14 cellular contexts compared by ENCODE assay signal in genomic region chr1:227921461-227922185, GRCh38. TPM values are rescaled to one million over a fixed set of nuclear protein-coding genes. Genes with fewer than 3 reads are reported as not detected.
DNase-seq lines count a peak whose midpoint lies in the region; ATAC-seq and TF ChIP-seq lines count a peak whose summit lies in the region.
"Had no signal": no experiment of that assay in that cellular context is flagged by ENCODE, and none has a peak within 500 bp of the region (broad histone marks: within the 10 kb centered on the region; RNA-seq: fewer than 3 reads in every experiment).

No MANE protein-coding gene starts in this region.

- H3K36me3 ChIP-seq in left ventricle myocardium inferior, result peaks cover 8% of the 10 kb centered on the region
- H3K36me3 ChIP-seq in H7 (replicated peaks; ENCODE audit: control insufficient read depth, insufficient read depth, low read length), result no peaks in the 10 kb centered on the region
- H3K36me3 ChIP-seq: HAP-1 had no signal

- 96% methylated on average over 35 of the region's 35 CpGs for WGBS in right cardiac atrium

- H3K4me1 ChIP-seq in left ventricle myocardium inferior (no peaks in the 10 kb centered on the region), right cardiac atrium (ENCODE audit: control insufficient read depth, insufficient read depth, low read length) (no peaks in the 10 kb centered on the region)
- H3K4me1 ChIP-seq: HAP-1 had no signal

- H3K4me3 ChIP-seq in left ventricle myocardium inferior (no peak overlapping the region), H7 (ENCODE audit: insufficient read depth, low read depth, low read length) (no peak overlapping the region), right cardiac atrium (ENCODE audit: low read length) (no peak overlapping the region)
- H3K4me3 ChIP-seq: GM12878, GM23338, HAP-1 had no signal

- H3K9me3 ChIP-seq in left ventricle myocardium inferior (replicated peaks) (no peaks in the 10 kb centered on the region), right cardiac atrium (ENCODE audit: control insufficient read depth, low read length) (no peaks in the 10 kb centered on the region)
- H3K9me3 ChIP-seq: HAP-1 had no signal

- no peaks in the 10 kb centered on the region for H3K36me3 Mint-ChIP-seq in stimulated activated memory B cell treated with anti-CD40 and anti-IgM and Interleukin-4, amounts not matched to agents 10 μg/mL and 1 μg/mL and 100 μg/mL, for 72 hours
- H3K36me3 Mint-ChIP-seq in stimulated activated naive B cell treated with anti-CD40 and anti-IgM and Interleukin-4, amounts not matched to agents 10 μg/mL and 1 μg/mL and 100 μg/mL, for 72 hours, result no peaks in the 10 kb centered on the region
- H3K36me3 Mint-ChIP-seq: CD8-positive, alpha-beta memory T cell had no signal

- H3K27me3 ChIP-seq in left ventricle myocardium inferior (ENCODE audit: low read depth) (no peaks in the 10 kb centered on the region), H7 (ENCODE audit: control insufficient read depth, insufficient read depth, low read length) (no peaks in the 10 kb centered on the region), right cardiac atrium (ENCODE audit: control insufficient read depth, insufficient read depth) (no peaks in the 10 kb centered on the region)

- no peak for TF ChIP-seq CTCF in left ventricle myocardium inferior (IDR thresholded peaks at IDR 0.05; ENCODE audit: borderline replicate concordance)

- no peak overlapping the region for H3K27ac Mint-ChIP-seq in stimulated activated memory B cell treated with anti-CD40 and anti-IgM and Interleukin-4, amounts not matched to agents 10 μg/mL and 1 μg/mL and 100 μg/mL, for 72 hours
- no peak overlapping the region for H3K27ac Mint-ChIP-seq in stimulated activated naive B cell treated with anti-CD40 and anti-IgM and Interleukin-4, amounts not matched to agents 10 μg/mL and 1 μg/mL and 100 μg/mL, for 72 hours
- H3K27ac Mint-ChIP-seq: CD8-positive, alpha-beta memory T cell; GM23338 had no signal

- no peaks in the 10 kb centered on the region for H3K4me1 Mint-ChIP-seq in stimulated activated memory B cell treated with anti-CD40 and anti-IgM and Interleukin-4, amounts not matched to agents 10 μg/mL and 1 μg/mL and 100 μg/mL, for 72 hours
- no peaks in the 10 kb centered on the region for H3K4me1 Mint-ChIP-seq in stimulated activated naive B cell treated with anti-CD40 and anti-IgM and Interleukin-4, amounts not matched to agents 10 μg/mL and 1 μg/mL and 100 μg/mL, for 72 hours

- no peak overlapping the region for H3K27ac ChIP-seq in left ventricle myocardium inferior (replicated peaks)
- H3K27ac ChIP-seq in right cardiac atrium (ENCODE audit: low read length), result no peak overlapping the region

- H3K4me3 Mint-ChIP-seq in stimulated activated memory B cell treated with anti-CD40 and anti-IgM and Interleukin-4, amounts not matched to agents 10 μg/mL and 1 μg/mL and 100 μg/mL, for 72 hours, result no peak overlapping the region
- no peak overlapping the region for H3K4me3 Mint-ChIP-seq in stimulated activated naive B cell treated with anti-CD40 and anti-IgM and Interleukin-4, amounts not matched to agents 10 μg/mL and 1 μg/mL and 100 μg/mL, for 72 hours
- H3K4me3 Mint-ChIP-seq: CD8-positive, alpha-beta memory T cell; GM23338 had no signal

- H3K27me3 Mint-ChIP-seq in stimulated activated memory B cell treated with anti-CD40 and anti-IgM and Interleukin-4, amounts not matched to agents 10 μg/mL and 1 μg/mL and 100 μg/mL, for 72 hours, result peaks cover 43% of the 10 kb centered on the region
- H3K27me3 Mint-ChIP-seq in stimulated activated naive B cell treated with anti-CD40 and anti-IgM and Interleukin-4, amounts not matched to agents 10 μg/mL and 1 μg/mL and 100 μg/mL, for 72 hours, result no peaks in the 10 kb centered on the region
- H3K27me3 Mint-ChIP-seq: CD8-positive, alpha-beta memory T cell had no signal

- ATAC-seq in left ventricle myocardium superior (no peak), right cardiac atrium (no peak)
- ATAC-seq in stimulated activated memory B cell treated with anti-CD40 and anti-IgM and Interleukin-4, amounts not matched to agents 10 μg/mL and 1 μg/mL and 100 μg/mL, for 72 hours, result peak; percentile 3
- ATAC-seq in stimulated activated naive B cell treated with anti-CD40 and anti-IgM and Interleukin-4, amounts not matched to agents 10 μg/mL and 1 μg/mL and 100 μg/mL, for 72 hours (replicated peaks), result no peak
- ATAC-seq: GM12878, GM23338 had no signal

- intact Hi-C loops in left ventricle myocardium superior (cut with micrococcal nuclease), result no loop called here
- intact Hi-C loops in left ventricle myocardium inferior (cut with micrococcal nuclease), result no loop called here
- intact Hi-C loops in right cardiac atrium (cut with DNase I), result no loop called here

- H3K9me3 Mint-ChIP-seq in stimulated activated memory B cell treated with anti-CD40 and anti-IgM and Interleukin-4, amounts not matched to agents 10 μg/mL and 1 μg/mL and 100 μg/mL, for 72 hours, result no peaks in the 10 kb centered on the region
- H3K9me3 Mint-ChIP-seq in stimulated activated naive B cell treated with anti-CD40 and anti-IgM and Interleukin-4, amounts not matched to agents 10 μg/mL and 1 μg/mL and 100 μg/mL, for 72 hours, result no peaks in the 10 kb centered on the region
- H3K9me3 Mint-ChIP-seq: CD8-positive, alpha-beta memory T cell; GM23338 had no signal

- DNase-seq in left ventricle myocardium superior (peak; percentile 24), left ventricle myocardium inferior (no peak), H7 (peak; percentile 46), right cardiac atrium (peak in 2 of 3 donors; percentile 13 to 53), retina (no peak)
- DNase-seq in stimulated activated naive B cell treated with anti-CD40 and anti-IgM and Interleukin-4, amounts not matched to agents 10 μg/mL and 1 μg/mL and 100 μg/mL, for 72 hours, result no peak
- DNase-seq: CD8-positive, alpha-beta memory T cell; DMS53; IMR-90 had no signal

RNA-seq across cellular contexts. Expression of gene WNT9A, which starts 26.1 kb away (rescaled TPM):
- total RNA-seq in left ventricle myocardium superior, result 2.5 TPM
- 4.8 TPM for total RNA-seq in left ventricle myocardium inferior
- total RNA-seq in H7 (2014; rRNA removed; shearing (Covaris generic)), result 3.2 and 4.0 TPM in 2 replicates
- 1 to 10 TPM in 2 of 4 donors, under 1 TPM in 2; 0.60 to 1.8 (median 1.2) TPM for total RNA-seq in right cardiac atrium
- 0.63 TPM for polyA plus RNA-seq in right cardiac atrium
- total RNA-seq: GM12878, HT-29 had no signal
- polyA plus RNA-seq: CD8-positive, alpha-beta memory T cell; GM12878 had no signal

Comparison
In these comparisons a context has a peak if more than half of its experiments do, and no peak if none do; other contexts are left out.
1. DNase-seq: peak in left ventricle myocardium superior (single experiment), H7 (single experiment) and right cardiac atrium (2 of 3); none in left ventricle myocardium inferior (single experiment), retina (single experiment) and stimulated activated naive B cell treated with anti-CD40 and anti-IgM and Interleukin-4, amounts not matched to agents 10 μg/mL and 1 μg/mL and 100 μg/mL, for 72 hours (single experiment).